ENCODE assay signal across 11 cellular contexts in the genomic region with DNA sequence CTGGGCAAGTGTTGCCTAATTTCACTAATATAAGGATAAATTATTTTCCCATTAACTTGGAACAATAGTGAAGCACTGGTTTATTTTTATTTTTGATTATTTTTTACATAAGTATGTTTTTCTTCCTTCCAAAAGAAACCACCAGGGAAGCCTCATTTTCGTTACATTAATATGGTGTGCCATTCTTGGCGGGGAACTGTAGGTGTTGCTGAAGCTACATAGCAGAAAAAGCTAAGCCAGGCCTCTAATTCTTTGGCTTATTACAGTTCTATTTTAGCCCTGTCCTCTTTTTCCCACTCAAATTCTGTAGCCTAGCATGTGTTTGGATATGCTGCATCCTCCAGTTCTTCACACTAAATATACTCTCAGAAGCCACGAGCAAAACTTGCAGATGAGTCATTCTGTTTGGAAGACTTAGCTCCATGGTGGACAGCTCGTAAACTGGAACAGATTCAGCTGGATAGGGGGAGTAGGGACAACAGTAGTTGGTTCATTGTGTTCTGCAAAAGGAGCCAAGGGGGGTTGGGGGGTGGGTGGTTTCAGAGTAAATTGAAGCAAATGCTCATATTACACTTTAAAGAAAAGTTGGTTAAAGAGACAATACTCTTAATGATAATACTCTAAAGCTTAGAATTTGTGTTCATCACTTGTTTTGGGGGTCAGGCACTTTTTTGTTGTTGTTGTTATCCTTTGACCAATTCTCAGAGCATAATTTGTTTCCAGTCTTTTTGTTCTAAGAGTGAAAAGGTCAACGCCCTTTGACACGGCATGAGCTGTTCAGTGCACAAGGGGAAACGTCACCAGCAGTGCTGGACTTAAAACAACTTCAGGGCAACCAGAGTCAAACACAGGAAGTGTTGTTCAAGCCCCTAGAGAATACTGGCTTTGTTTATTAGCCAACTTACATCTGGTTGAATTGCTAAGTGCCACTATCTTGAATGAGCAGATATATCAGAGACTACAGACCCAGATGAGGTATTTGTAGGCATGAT.
DNase-seq lines count a peak whose midpoint lies in the region; ATAC-seq and TF ChIP-seq lines count a peak whose summit lies in the region.
"Had no signal": no experiment of that assay in that cellular context is flagged by ENCODE, and none has a peak within 500 bp of the region (broad histone marks: within the 10 kb centered on the region; RNA-seq: fewer than 3 reads in every experiment).

No MANE protein-coding gene starts in this region.

- no peaks in the 10 kb centered on the region for H3K36me3 Mint-ChIP-seq in brain

- ATAC-seq in HG03060 (IDR thresholded peaks at IDR 0.05; ENCODE audit: low read depth, unreplicated experiment) (peak; percentile 78), GM21360 (IDR thresholded peaks at IDR 0.05; ENCODE audit: unreplicated experiment) (no peak)

- H3K9me3 Mint-ChIP-seq in brain: peaks cover 0 to 7% (median 0%) of the 10 kb centered on the region in 5 experiments

- H2BK12ac ChIP-seq in mesenchymal stem cell (ENCODE audit: low read length in 2 of 2): no peak overlapping the region

- H4K91ac ChIP-seq in mesenchymal stem cell (ENCODE audit: low read length): no peak overlapping the region

- no peak overlapping the region for H2AFZ ChIP-seq in mesenchymal stem cell (ENCODE audit: low read depth, low read length)

- no peak overlapping the region for H3K14ac ChIP-seq in mesenchymal stem cell (ENCODE audit: low read length in 2 of 2)

- no peak overlapping the region for H4K8ac ChIP-seq in mesenchymal stem cell (ENCODE audit: low read length)

- no peak overlapping the region for H2BK120ac ChIP-seq in mesenchymal stem cell (ENCODE audit: low read depth, low read length)

- no peaks in the 10 kb centered on the region for H3K27me3 Mint-ChIP-seq in brain

- DNase-seq in ELF-1 (ENCODE audit: low read depth, low spot score) (peak; percentile 66), mesenchymal stem cell (peak; percentile 90), mesenteric fat pad (ENCODE audit: low spot score) (no peak)
- DNase-seq in stimulated activated CD4-positive, alpha-beta T cell treated with anti-CD3 and anti-CD28 coated beads, Interleukin-12 subunit alpha, Interleukin-12 subunit beta, amount 100 ng/mL, for 4 hours: no peak
- no peak for DNase-seq in stimulated activated naive CD4-positive, alpha-beta T cell treated with Interleukin-2 at 50 U/mL for 16 hours (lab: John Stamatoyannopoulos, UW)
- DNase-seq: DMS79, stomach had no signal

- H3K4me3 ChIP-seq in mesenchymal stem cell (ENCODE audit: insufficient read depth in 1 of 2, low read depth in 1 of 2, low read length in 2 of 2): no peak overlapping the region
- H3K4me3 ChIP-seq: adrenal gland, stomach had no signal

- no peak overlapping the region for H3K23ac ChIP-seq in mesenchymal stem cell (ENCODE audit: low read length in 2 of 2)

- no peaks in the 10 kb centered on the region for H3K79me1 ChIP-seq in mesenchymal stem cell (replicated peaks; ENCODE audit: low read length, poor library complexity, severe bottlenecking)

- peak; percentile 36 to 43 for TF ChIP-seq CTCF in brain (conservative IDR thresholded peaks at IDR 0.05)

- H2AK5ac ChIP-seq in mesenchymal stem cell (ENCODE audit: low read length, severe bottlenecking): no peak overlapping the region

- no peaks in the 10 kb centered on the region for H3K27me3 ChIP-seq in mesenchymal stem cell (ENCODE audit: control insufficient read depth in 1 of 2, insufficient read depth in 1 of 2, low read length in 2 of 2)
- H3K27me3 ChIP-seq: adrenal gland, stomach had no signal

- peak overlapping the region in 4 of 5 experiments; percentile 18 to 66 (median 50) for H3K4me3 Mint-ChIP-seq in brain

- WGBS in mesenchymal stem cell: 13% methylated on average over 7 of the region's 7 CpGs

- H3K4me2 ChIP-seq in mesenchymal stem cell (ENCODE audit: low read length, poor library complexity, severe bottlenecking): no peak overlapping the region

- no peak overlapping the region for H3K27ac ChIP-seq in mesenchymal stem cell (ENCODE audit: low read length, poor library complexity, severe bottlenecking)
- H3K27ac ChIP-seq: adrenal gland, stomach had no signal

- H3K4ac ChIP-seq in mesenchymal stem cell (ENCODE audit: low read depth in 1 of 2, low read length in 2 of 2): no peak overlapping the region

- no peak overlapping the region for H3K18ac ChIP-seq in mesenchymal stem cell (ENCODE audit: low read depth in 1 of 2, low read length in 2 of 2)

- no peaks in the 10 kb centered on the region for H3K9me3 ChIP-seq in mesenchymal stem cell (ENCODE audit: control insufficient read depth, low read length)
- H3K9me3 ChIP-seq: adrenal gland, stomach had no signal

- H3K36me3 ChIP-seq in mesenchymal stem cell (ENCODE audit: control insufficient read depth in 1 of 2, insufficient read depth in 2 of 2, low read depth in 1 of 2, low read length in 2 of 2): no peaks in the 10 kb centered on the region
- H3K36me3 ChIP-seq: adrenal gland, stomach had no signal

- H3K9ac ChIP-seq in mesenchymal stem cell (ENCODE audit: low read length): peak overlapping the region; percentile 17

- H3K4me1 Mint-ChIP-seq in brain: peaks cover 39% of the 10 kb centered on the region

- H3K27ac Mint-ChIP-seq in brain: peak overlapping the region; percentile 66 to 93 (median 80)

- H3K4me1 ChIP-seq in mesenchymal stem cell (ENCODE audit: control insufficient read depth, insufficient read depth, low read depth, low read length): no peaks in the 10 kb centered on the region
- H3K4me1 ChIP-seq: adrenal gland, stomach had no signal

- no peak overlapping the region for H2BK5ac ChIP-seq in mesenchymal stem cell (ENCODE audit: low read depth, low read length, poor library complexity, severe bottlenecking)

- no peak overlapping the region for H2BK15ac ChIP-seq in mesenchymal stem cell (ENCODE audit: low read depth, poor library complexity, severe bottlenecking)

Comparison
In these comparisons a context has a peak if more than half of its experiments do, and no peak if none do; other contexts are left out.
1. DNase-seq: peak in ELF-1 (single experiment) and mesenchymal stem cell (single experiment); none in mesenteric fat pad (single experiment), stimulated activated CD4-positive, alpha-beta T cell treated with anti-CD3 and anti-CD28 coated beads, Interleukin-12 subunit alpha, Interleukin-12 subunit beta, amount 100 ng/mL, for 4 hours (single experiment) and stimulated activated naive CD4-positive, alpha-beta T cell treated with Interleukin-2 at 50 U/mL for 16 hours (single experiment).